Comparison of ENCODE assay signal across 29 cellular contexts in genomic region chr1:210916548-210916947, GRCh38.
"Had no signal": no experiment of that assay in that cellular context is flagged by ENCODE, and none has a peak within 500 bp of the region (broad histone marks: within the 10 kb centered on the region; RNA-seq: fewer than 3 reads in every experiment).

No MANE protein-coding gene starts in this region.

- H3K9me3 Mint-ChIP-seq: effector memory CD8-positive, alpha-beta T cell; endodermal cell had no signal

- H3K27me3 ChIP-seq: colonic mucosa, dorsolateral prefrontal cortex, esophagus muscularis mucosa, esophagus squamous epithelium, gastrocnemius medialis, gastroesophageal sphincter, heart left ventricle, heart right ventricle had no signal

- H3K27me3 Mint-ChIP-seq: dendritic cell treated with granulocyte-macrophage colony-stimulating factor and Interleukin-4, amounts not matched to agents 40 ng/mL and 50 ng/mL, for 4 days had no signal

- H3K4me1 ChIP-seq: colonic mucosa, esophagus muscularis mucosa, esophagus squamous epithelium, foreskin keratinocyte, gastrocnemius medialis, gastroesophageal sphincter, heart left ventricle, heart right ventricle had no signal

- H3K27ac Mint-ChIP-seq: dendritic cell treated with granulocyte-macrophage colony-stimulating factor and Interleukin-4, amounts not matched to agents 40 ng/mL and 50 ng/mL, for 4 days; effector memory CD8-positive, alpha-beta T cell; endodermal cell had no signal

- H3K27ac ChIP-seq: colonic mucosa, coronary artery, epithelial cell of prostate, esophagus muscularis mucosa, esophagus squamous epithelium, foreskin keratinocyte, gastroesophageal sphincter, heart left ventricle, heart right ventricle had no signal

- H3K4me3 ChIP-seq: colonic mucosa, coronary artery, dorsolateral prefrontal cortex, esophagus muscularis mucosa, esophagus squamous epithelium, gastrocnemius medialis, gastroesophageal sphincter, heart left ventricle, heart right ventricle had no signal

- H3K4me3 Mint-ChIP-seq: dendritic cell treated with granulocyte-macrophage colony-stimulating factor and Interleukin-4, amounts not matched to agents 40 ng/mL and 50 ng/mL, for 4 days; effector memory CD8-positive, alpha-beta T cell; endodermal cell had no signal

- ATAC-seq: effector memory CD8-positive, alpha-beta T cell; esophagus mucosa; foreskin keratinocyte; heart left ventricle; heart right ventricle had no signal

- H3K9me3 ChIP-seq: colonic mucosa, esophagus muscularis mucosa, esophagus squamous epithelium, gastrocnemius medialis, gastroesophageal sphincter, heart left ventricle, heart right ventricle had no signal

- FAIRE-seq: colon, endometrium, endothelial cell of umbilical vein, frontal cortex had no signal

- DNase-seq: colonic mucosa; cortex of kidney; dermis blood vessel endothelial cell; dorsolateral prefrontal cortex; effector CD4-positive, alpha-beta T cell; effector CD8-positive, alpha-beta T cell; effector memory CD4-positive, alpha-beta T cell; effector memory CD8-positive, alpha-beta T cell; endodermal cell; erythroblast; esophagus squamous epithelium; foreskin fibroblast; foreskin keratinocyte; foreskin melanocyte; glutamatergic neuron; head of caudate nucleus; heart left ventricle; heart right ventricle had no signal

- H3K36me3 ChIP-seq: colonic mucosa, esophagus muscularis mucosa, esophagus squamous epithelium, gastrocnemius medialis, gastroesophageal sphincter, heart left ventricle, heart right ventricle had no signal
